ENCODE assay signal across 1 cellular context in the genomic region with DNA sequence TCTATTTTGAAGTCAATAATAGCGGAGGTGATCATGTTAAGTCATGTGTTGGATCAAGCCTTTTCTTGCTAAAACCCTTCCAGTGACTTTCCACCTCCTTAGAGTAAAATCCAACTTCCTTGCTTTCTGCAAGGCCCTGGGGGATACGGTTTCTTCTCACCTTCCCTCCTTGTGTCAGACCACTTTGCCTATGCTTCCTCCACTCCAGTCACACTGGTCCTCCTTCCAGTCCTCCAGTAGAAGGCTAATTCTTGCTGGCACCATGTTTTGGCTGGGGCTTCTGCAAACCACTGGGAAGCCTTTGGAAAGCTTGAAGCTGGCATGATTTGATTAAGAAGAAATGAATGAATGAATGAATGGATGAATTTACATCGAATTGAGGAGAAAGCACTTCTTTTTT.
TF ChIP-seq lines count a peak whose summit lies in the region.

No MANE protein-coding gene starts in this region.

TF ChIP-seq in H1, 55 proteins besides CTCF, POLR2A, EP300 and RAD21 (continued from another document):
- TF ChIP-seq HDAC2 (IDR thresholded peaks at IDR 0.05; ENCODE audit: borderline replicate concordance in 1 of 2, low read depth in 2 of 2, low read length in 2 of 2) = no peak
- no peak for TF ChIP-seq EGR1 (IDR thresholded peaks at IDR 0.05; ENCODE audit: borderline replicate concordance, low read depth, low read length)
- TF ChIP-seq TAF1 (IDR thresholded peaks at IDR 0.05; ENCODE audit: low read depth, low read length) = no peak
- no peak for TF ChIP-seq SIN3A (conservative IDR thresholded peaks at IDR 0.05 in 1 of 2, IDR thresholded peaks at IDR 0.05 in 1 of 2; ENCODE audit: low read depth in 1 of 2, low read length in 2 of 2)
- no peak for TF ChIP-seq GABPA (IDR thresholded peaks at IDR 0.05; ENCODE audit: borderline replicate concordance, insufficient read depth, low read length)
- TF ChIP-seq, protein P1, sequence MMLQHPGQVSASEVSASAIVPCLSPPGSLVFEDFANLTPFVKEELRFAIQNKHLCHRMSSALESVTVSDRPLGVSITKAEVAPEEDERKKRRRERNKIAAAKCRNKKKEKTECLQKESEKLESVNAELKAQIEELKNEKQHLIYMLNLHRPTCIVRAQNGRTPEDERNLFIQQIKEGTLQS (IDR thresholded peaks at IDR 0.05; ENCODE audit: insufficient read depth, low read depth, low read length) = no peak
- no peak for TF ChIP-seq RNF2 (IDR thresholded peaks at IDR 0.05; ENCODE audit: borderline replicate concordance, low read depth, low read length, missing control alignments, poor library complexity, severe bottlenecking)
